ENCODE assay signal across 1 cellular context in genomic region chr5:65047948-65048690, GRCh38.
A peak's percentile ranks its signal among the peaks of the same experiment; 100 is the strongest.
TF ChIP-seq lines count a peak whose summit lies in the region.

No MANE protein-coding gene starts in this region.

TF ChIP-seq in GM12878, 131 proteins besides CTCF, POLR2A, EP300 and RAD21 (continued from another document):
- TF ChIP-seq RB1 (IDR thresholded peaks at IDR 0.05; ENCODE audit: borderline replicate concordance): no peak
- TF ChIP-seq CBX3 (IDR thresholded peaks at IDR 0.05; ENCODE audit: borderline replicate concordance, low read depth): no peak
- peak; percentile 85 for TF ChIP-seq RELA (IDR thresholded peaks at IDR 0.05; ENCODE audit: borderline replicate concordance, partially characterized antibody)
- 0 out of 3 replicates have a peak, but pooled peaks have one; percentile 39 for TF ChIP-seq POU2F2 (IDR thresholded peaks at IDR 0.05; ENCODE audit: borderline replicate concordance, low read depth, low read length)
- TF ChIP-seq HDAC6 (IDR thresholded peaks at IDR 0.05; ENCODE audit: unreplicated experiment): no peak
- no peak for TF ChIP-seq FOS (IDR thresholded peaks at IDR 0.05; ENCODE audit: borderline replicate concordance, extremely low read depth, insufficient read length)
- peak; percentile 77 for TF ChIP-seq DPF2 (IDR thresholded peaks at IDR 0.05)
- TF ChIP-seq, protein P1, sequence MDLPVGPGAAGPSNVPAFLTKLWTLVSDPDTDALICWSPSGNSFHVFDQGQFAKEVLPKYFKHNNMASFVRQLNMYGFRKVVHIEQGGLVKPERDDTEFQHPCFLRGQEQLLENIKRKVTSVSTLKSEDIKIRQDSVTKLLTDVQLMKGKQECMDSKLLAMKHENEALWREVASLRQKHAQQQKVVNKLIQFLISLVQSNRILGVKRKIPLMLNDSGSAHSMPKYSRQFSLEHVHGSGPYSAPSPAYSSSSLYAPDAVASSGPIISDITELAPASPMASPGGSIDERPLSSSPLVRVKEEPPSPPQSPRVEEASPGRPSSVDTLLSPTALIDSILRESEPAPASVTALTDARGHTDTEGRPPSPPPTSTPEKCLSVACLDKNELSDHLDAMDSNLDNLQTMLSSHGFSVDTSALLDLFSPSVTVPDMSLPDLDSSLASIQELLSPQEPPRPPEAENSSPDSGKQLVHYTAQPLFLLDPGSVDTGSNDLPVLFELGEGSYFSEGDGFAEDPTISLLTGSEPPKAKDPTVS (IDR thresholded peaks at IDR 0.05; ENCODE audit: low read depth, low read length): no peak
- no peak for TF ChIP-seq STAT1 (conservative IDR thresholded peaks at IDR 0.05)
- TF ChIP-seq, protein P2, sequence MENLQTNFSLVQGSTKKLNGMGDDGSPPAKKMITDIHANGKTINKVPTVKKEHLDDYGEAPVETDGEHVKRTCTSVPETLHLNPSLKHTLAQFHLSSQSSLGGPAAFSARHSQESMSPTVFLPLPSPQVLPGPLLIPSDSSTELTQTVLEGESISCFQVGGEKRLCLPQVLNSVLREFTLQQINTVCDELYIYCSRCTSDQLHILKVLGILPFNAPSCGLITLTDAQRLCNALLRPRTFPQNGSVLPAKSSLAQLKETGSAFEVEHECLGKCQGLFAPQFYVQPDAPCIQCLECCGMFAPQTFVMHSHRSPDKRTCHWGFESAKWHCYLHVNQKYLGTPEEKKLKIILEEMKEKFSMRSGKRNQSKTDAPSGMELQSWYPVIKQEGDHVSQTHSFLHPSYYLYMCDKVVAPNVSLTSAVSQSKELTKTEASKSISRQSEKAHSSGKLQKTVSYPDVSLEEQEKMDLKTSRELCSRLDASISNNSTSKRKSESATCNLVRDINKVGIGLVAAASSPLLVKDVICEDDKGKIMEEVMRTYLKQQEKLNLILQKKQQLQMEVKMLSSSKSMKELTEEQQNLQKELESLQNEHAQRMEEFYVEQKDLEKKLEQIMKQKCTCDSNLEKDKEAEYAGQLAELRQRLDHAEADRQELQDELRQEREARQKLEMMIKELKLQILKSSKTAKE (IDR thresholded peaks at IDR 0.05; ENCODE audit: low read depth, poor library complexity, severe bottlenecking): no peak
- TF ChIP-seq CBX5 (IDR thresholded peaks at IDR 0.05; ENCODE audit: low read depth): no peak
- TF ChIP-seq MYB (IDR thresholded peaks at IDR 0.05; ENCODE audit: borderline replicate concordance, low read depth, low read length): no peak
- TF ChIP-seq SUPT20H (IDR thresholded peaks at IDR 0.05; ENCODE audit: borderline replicate concordance, control insufficient read depth, low read depth, low read length): no peak
- peak; percentile 83 for TF ChIP-seq IKZF1 (conservative IDR thresholded peaks at IDR 0.05)
- peak; percentile 87 for TF ChIP-seq RUNX3 (IDR thresholded peaks at IDR 0.05; ENCODE audit: low read length)
- TF ChIP-seq, protein P3, sequence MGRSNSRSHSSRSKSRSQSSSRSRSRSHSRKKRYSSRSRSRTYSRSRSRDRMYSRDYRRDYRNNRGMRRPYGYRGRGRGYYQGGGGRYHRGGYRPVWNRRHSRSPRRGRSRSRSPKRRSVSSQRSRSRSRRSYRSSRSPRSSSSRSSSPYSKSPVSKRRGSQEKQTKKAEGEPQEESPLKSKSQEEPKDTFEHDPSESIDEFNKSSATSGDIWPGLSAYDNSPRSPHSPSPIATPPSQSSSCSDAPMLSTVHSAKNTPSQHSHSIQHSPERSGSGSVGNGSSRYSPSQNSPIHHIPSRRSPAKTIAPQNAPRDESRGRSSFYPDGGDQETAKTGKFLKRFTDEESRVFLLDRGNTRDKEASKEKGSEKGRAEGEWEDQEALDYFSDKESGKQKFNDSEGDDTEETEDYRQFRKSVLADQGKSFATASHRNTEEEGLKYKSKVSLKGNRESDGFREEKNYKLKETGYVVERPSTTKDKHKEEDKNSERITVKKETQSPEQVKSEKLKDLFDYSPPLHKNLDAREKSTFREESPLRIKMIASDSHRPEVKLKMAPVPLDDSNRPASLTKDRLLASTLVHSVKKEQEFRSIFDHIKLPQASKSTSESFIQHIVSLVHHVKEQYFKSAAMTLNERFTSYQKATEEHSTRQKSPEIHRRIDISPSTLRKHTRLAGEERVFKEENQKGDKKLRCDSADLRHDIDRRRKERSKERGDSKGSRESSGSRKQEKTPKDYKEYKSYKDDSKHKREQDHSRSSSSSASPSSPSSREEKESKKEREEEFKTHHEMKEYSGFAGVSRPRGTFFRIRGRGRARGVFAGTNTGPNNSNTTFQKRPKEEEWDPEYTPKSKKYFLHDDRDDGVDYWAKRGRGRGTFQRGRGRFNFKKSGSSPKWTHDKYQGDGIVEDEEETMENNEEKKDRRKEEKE (IDR thresholded peaks at IDR 0.05): no peak
- peak; percentile 44 to 46; a peak in 3 of 4 replicates for TF ChIP-seq IKZF2 (IDR thresholded peaks at IDR 0.05)
- no peak for TF ChIP-seq PAX8 (IDR thresholded peaks at IDR 0.05)
- no peak; a peak in 1 of 4 replicates for TF ChIP-seq BHLHE40 (IDR thresholded peaks at IDR 0.05; ENCODE audit: borderline replicate concordance in 1 of 2, low read depth in 2 of 2, low read length in 1 of 2)
- no peak for TF ChIP-seq RCOR1 (conservative IDR thresholded peaks at IDR 0.05; ENCODE audit: low read depth, low read length)
- TF ChIP-seq ZBTB11 (CRISPR knock-in tag; IDR thresholded peaks at IDR 0.05): no peak
- TF ChIP-seq NR2C1 (IDR thresholded peaks at IDR 0.05): no peak
- TF ChIP-seq BACH1 (IDR thresholded peaks at IDR 0.05; ENCODE audit: borderline replicate concordance): no peak
- TF ChIP-seq, protein P4, sequence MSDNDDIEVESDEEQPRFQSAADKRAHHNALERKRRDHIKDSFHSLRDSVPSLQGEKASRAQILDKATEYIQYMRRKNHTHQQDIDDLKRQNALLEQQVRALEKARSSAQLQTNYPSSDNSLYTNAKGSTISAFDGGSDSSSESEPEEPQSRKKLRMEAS (IDR thresholded peaks at IDR 0.05; ENCODE audit: low read depth, low read length): no peak
- TF ChIP-seq ZBED1 (IDR thresholded peaks at IDR 0.05; ENCODE audit: borderline replicate concordance): peak; percentile 89; the same call in 1 of the 2 replicates
- TF ChIP-seq LARP7 (IDR thresholded peaks at IDR 0.05): no peak
- TF ChIP-seq NFIC (IDR thresholded peaks at IDR 0.05; ENCODE audit: low read depth, low read length): peak; percentile 80
- no peak for TF ChIP-seq FOXK2 (IDR thresholded peaks at IDR 0.05)
- TF ChIP-seq EZH2 (IDR thresholded peaks at IDR 0.05; ENCODE audit: borderline replicate concordance, control insufficient read depth, low read depth, low read length): no peak
- no peak for TF ChIP-seq ATF3 (IDR thresholded peaks at IDR 0.05; ENCODE audit: borderline replicate concordance, extremely low read depth, low read depth, low read length)
- no peak for TF ChIP-seq NRF1 (conservative IDR thresholded peaks at IDR 0.05; ENCODE audit: low read depth, low read length)
- no peak for TF ChIP-seq KLF5 (IDR thresholded peaks at IDR 0.05; ENCODE audit: partially characterized antibody)
- TF ChIP-seq RBBP5 (conservative IDR thresholded peaks at IDR 0.05): no peak
- TF ChIP-seq CHD1 (IDR thresholded peaks at IDR 0.05; ENCODE audit: low read depth, low read length): no peak
- no peak for TF ChIP-seq ZNF384 (IDR thresholded peaks at IDR 0.05; ENCODE audit: borderline replicate concordance, low read depth, low read length)
- no peak for TF ChIP-seq BRCA1 (IDR thresholded peaks at IDR 0.05; ENCODE audit: low read depth, low read length)
- TF ChIP-seq PKNOX1 (IDR thresholded peaks at IDR 0.05): peak; percentile 71
- TF ChIP-seq SREBF1 (IDR thresholded peaks at IDR 0.05; ENCODE audit: low read length): no peak
- no peak for TF ChIP-seq ZNF207 (IDR thresholded peaks at IDR 0.05; ENCODE audit: borderline replicate concordance)
- TF ChIP-seq ZNF24 (IDR thresholded peaks at IDR 0.05): no peak
- TF ChIP-seq HDGF (IDR thresholded peaks at IDR 0.05): no peak
- peak; percentile 37; the same call in 1 of the 2 replicates for TF ChIP-seq NR2F1 (conservative IDR thresholded peaks at IDR 0.05)
- TF ChIP-seq ETV6 (conservative IDR thresholded peaks at IDR 0.05 in 1 of 2, IDR thresholded peaks at IDR 0.05 in 1 of 2; ENCODE audit: borderline replicate concordance in 1 of 2, low read depth in 1 of 2): peak in 1 of 2 experiments; percentile 33; a peak in 2 of 4 replicates
- TF ChIP-seq IRF3 (IDR thresholded peaks at IDR 0.05): no peak
- no peak for TF ChIP-seq IRF4 (IDR thresholded peaks at IDR 0.05; ENCODE audit: low read depth, low read length)
- TF ChIP-seq POLR2AphosphoS2 (IDR thresholded peaks at IDR 0.05; ENCODE audit: low read depth, low read length): no peak
- TF ChIP-seq NR2C2 (IDR thresholded peaks at IDR 0.05; ENCODE audit: borderline replicate concordance, control insufficient read depth, insufficient read length, low read depth): no peak
